Comparison of ENCODE assay signal across 12 cellular contexts in the genomic region with DNA sequence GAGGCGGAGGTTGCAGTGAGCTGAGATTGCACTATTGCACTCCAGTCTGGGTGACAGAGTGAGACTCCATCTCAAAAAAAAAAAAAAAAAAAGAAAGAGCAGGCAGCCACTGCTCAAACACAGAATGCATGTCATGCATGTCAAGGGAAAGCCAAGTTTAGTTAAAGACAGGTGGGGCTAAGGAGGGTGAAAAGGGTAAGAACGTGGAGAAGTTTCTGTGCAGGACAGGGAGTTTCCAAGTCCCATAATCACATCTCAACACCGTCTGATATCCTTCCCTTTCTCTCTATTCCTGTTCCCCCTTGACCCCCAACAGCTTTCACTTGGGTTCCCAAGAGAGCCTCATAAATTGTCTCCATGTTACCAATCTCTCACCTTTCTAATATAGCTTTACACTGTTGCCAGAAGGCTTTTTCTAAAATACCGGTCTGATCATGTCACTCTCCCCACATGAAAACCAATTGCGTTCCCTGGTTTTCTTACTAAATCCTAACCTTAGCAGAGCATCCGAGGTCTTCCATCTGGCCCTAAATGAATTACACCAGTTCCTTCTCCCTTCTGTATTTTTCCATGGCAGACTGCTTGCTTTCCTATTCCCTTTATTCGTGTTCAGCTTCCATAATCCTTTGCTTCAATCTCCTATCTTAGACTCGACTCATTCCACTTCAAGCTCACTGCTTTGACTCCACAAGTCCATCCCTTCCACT. TPM values are rescaled to one million over a fixed set of nuclear protein-coding genes. Genes with fewer than 3 reads are reported as not detected.
DNase-seq lines count a peak whose midpoint lies in the region; ATAC-seq and TF ChIP-seq lines count a peak whose summit lies in the region.
"Had no signal": no experiment of that assay in that cellular context is flagged by ENCODE, and none has a peak within 500 bp of the region (broad histone marks: within the 10 kb centered on the region; RNA-seq: fewer than 3 reads in every experiment).

No MANE protein-coding gene starts in this region.

- H3K18ac ChIP-seq in IMR-90 (ENCODE audit: low read depth, low read length), result peak overlapping the region; percentile 89

- H3K14ac ChIP-seq in IMR-90 (replicated peaks; ENCODE audit: low read depth, low read length), result peak overlapping the region; percentile 91

- DNase-seq in AG04450 (ENCODE audit: low read depth, low spot score), result no peak
- DNase-seq in IMR-90, result no peak
- DNase-seq in mammary epithelial cell, result no peak
- peak; percentile 42 for DNase-seq in osteoblast (ENCODE audit: insufficient read length, low spot score, missing footprints)
- DNase-seq: activated CD4-positive, CD25-positive, alpha-beta regulatory T cell treated with anti-CD3 and anti-CD28 coated beads, Interleukin-2, amount 50 U/mL, for 72 hours; CD8-positive, alpha-beta T cell; NCI-H1417; nephron progenitor cell had no signal

- POLR2A ChIA-PET in AG04450 (lab: Yijun Ruan, JAX), result interaction anchor here (0.7 to 2.1 kb wide), 4 partner anchors 11 to 66 kb away, joined by 3 to 15 read pairs (median 4); no protein-coding TSS in a partner anchor
- POLR2A ChIA-PET in IMR-90 (lab: Charles Lee; ENCODE audit: unreplicated experiment), result no interaction called here

- H3K79me1 ChIP-seq in IMR-90 (ENCODE audit: low read depth in 1 of 2, low read length in 2 of 2), result peaks cover 11 to 35% of the 10 kb centered on the region in 2 experiments

- peak overlapping the region; percentile 95 for H2BK15ac ChIP-seq in IMR-90 (ENCODE audit: low read depth, low read length)

- no peaks in the 10 kb centered on the region for H3K36me3 ChIP-seq in IMR-90 (ENCODE audit: control insufficient read depth, insufficient read depth, low read length)
- H3K36me3 ChIP-seq in mammary epithelial cell (ENCODE audit: insufficient read depth, low read length), result no peaks in the 10 kb centered on the region
- no peaks in the 10 kb centered on the region for H3K36me3 ChIP-seq in osteoblast (ENCODE audit: insufficient read depth, low read length)

- H3K27ac ChIP-seq in AG04450 (ENCODE audit: low read depth, low read length), result peak overlapping the region; percentile 90
- H3K27ac ChIP-seq in IMR-90 (ENCODE audit: insufficient read depth, low read length), result peak overlapping the region; percentile 83
- peak overlapping the region; percentile 99 for H3K27ac ChIP-seq in mammary epithelial cell (ENCODE audit: insufficient read depth, low read depth, low read length)
- peak overlapping the region; percentile 93 for H3K27ac ChIP-seq in osteoblast (ENCODE audit: low read depth, low read length)

- WGBS in IMR-90 (ENCODE audit: extremely low coverage in 2 of 2, insufficient read length in 1 of 2), 2 experiments, result 92% methylated on average over 5 of the region's 8 CpGs; no CpG with 5 or more reads in 1 of the 2 experiments
- WGBS in mammary epithelial cell (ENCODE audit: low coverage, missing lambda C conversion rate), result 39% methylated on average over 7 of the region's 8 CpGs

- H4K8ac ChIP-seq in IMR-90 (ENCODE audit: low read depth in 2 of 2, low read length in 2 of 2), result peak overlapping the region; percentile 65 to 95

- peak overlapping the region; percentile 45; the same call in 1 of the 2 replicates for H4K5ac ChIP-seq in IMR-90 (ENCODE audit: low read depth, low read length)

- H3K4me1 ChIP-seq in IMR-90 (ENCODE audit: control insufficient read depth, insufficient read depth, low read length) (peaks cover 22% of the 10 kb centered on the region), mammary epithelial cell (ENCODE audit: insufficient read depth, low read length) (peaks cover 30% of the 10 kb centered on the region), osteoblast (ENCODE audit: insufficient read depth, low read length) (peaks cover 65% of the 10 kb centered on the region)

- H2AK9ac ChIP-seq in IMR-90 (replicated peaks; ENCODE audit: low read depth, low read length, poor library complexity), result peak overlapping the region; percentile 45

- H3K9me3 ChIP-seq in AG04450 (ENCODE audit: control insufficient read depth, insufficient read depth, low read length) (no peaks in the 10 kb centered on the region), IMR-90 (ENCODE audit: control insufficient read depth, insufficient read depth, low read length) (no peaks in the 10 kb centered on the region), mammary epithelial cell (replicated peaks; ENCODE audit: insufficient read depth, low read length) (no peaks in the 10 kb centered on the region), osteoblast (ENCODE audit: low read depth, low read length) (no peaks in the 10 kb centered on the region)

- intact Hi-C loops in IMR-90 (cut with micrococcal nuclease), result no loop called here
- intact Hi-C loops in mammary epithelial cell (cut with micrococcal nuclease), result no loop called here

- H4K20me1 ChIP-seq in IMR-90 (ENCODE audit: insufficient read depth, low read length) (no peaks in the 10 kb centered on the region; the same call in 1 of the 2 replicates), mammary epithelial cell (ENCODE audit: insufficient read depth, low read length) (no peaks in the 10 kb centered on the region), osteoblast (ENCODE audit: insufficient read depth, low read length) (no peaks in the 10 kb centered on the region)

- H3K23ac ChIP-seq in IMR-90 (ENCODE audit: low read depth, low read length), result peak overlapping the region; percentile 57; the same call in 1 of the 2 replicates

- peak overlapping the region; percentile 97 for H2BK120ac ChIP-seq in IMR-90 (ENCODE audit: low read depth, low read length)

- TF ChIP-seq CTCF in AG04450 (IDR thresholded peaks at IDR 0.05; ENCODE audit: low read depth, low read length) (no peak), IMR-90 (conservative IDR thresholded peaks at IDR 0.05; ENCODE audit: low read depth, low read length) (no peak), mammary epithelial cell (conservative IDR thresholded peaks at IDR 0.05 in 1 of 2, IDR thresholded peaks at IDR 0.05 in 1 of 2; ENCODE audit: extremely low read depth in 1 of 2, insufficient read depth in 1 of 2, low read depth in 1 of 2, low read length in 2 of 2) (no peak), osteoblast (IDR thresholded peaks at IDR 0.05; ENCODE audit: extremely low read depth, low read depth, low read length) (no peak)

- H3K4me2 ChIP-seq in IMR-90 (ENCODE audit: low read depth, low read length) (no peak overlapping the region), mammary epithelial cell (ENCODE audit: insufficient read depth, low read depth, low read length) (peak overlapping the region; percentile 69), osteoblast (ENCODE audit: insufficient read depth, low read length) (peak overlapping the region; percentile 48)

- H4K91ac ChIP-seq in IMR-90 (ENCODE audit: insufficient read depth, low read depth, low read length), result peak overlapping the region; percentile 94

- H3K79me2 ChIP-seq in mammary epithelial cell (ENCODE audit: insufficient read depth, low read length) (no peaks in the 10 kb centered on the region), osteoblast (ENCODE audit: insufficient read depth, low read length) (peaks cover 14% of the 10 kb centered on the region)

- BruUV-seq in IMR-90 (replicated peaks; lab: Mats Ljungman, UMichigan) (no TSS peak), mammary epithelial cell (replicated peaks; lab: Mats Ljungman, UMichigan) (TSS peak; percentile 88)

- TF ChIP-seq RAD21 in IMR-90 (IDR thresholded peaks at IDR 0.05; ENCODE audit: low read length), result no peak

- peak overlapping the region; percentile 21; the same call in 1 of the 2 replicates for H3K9ac ChIP-seq in IMR-90 (ENCODE audit: low read depth, low read length)
- peak overlapping the region; percentile 81 for H3K9ac ChIP-seq in mammary epithelial cell (ENCODE audit: insufficient read depth, low read length)

- H3K4me3 ChIP-seq in AG04450 (ENCODE audit: low read depth, low read length), result no peak overlapping the region
- H3K4me3 ChIP-seq in IMR-90 (ENCODE audit: insufficient read depth, low read depth, low read length), result no peak overlapping the region
- no peak overlapping the region for H3K4me3 ChIP-seq in mammary epithelial cell (replicated peaks in 1 of 3; ENCODE audit: insufficient read depth in 1 of 3, low read depth in 2 of 3, low read length in 3 of 3)
- no peak overlapping the region for H3K4me3 ChIP-seq in osteoblast (ENCODE audit: insufficient read depth, low read length)

- dilution Hi-C loops in IMR-90 (cut with HindIII; ENCODE audit: low sequenced_read_pairs, unreplicated experiment) (no loop called here), mammary epithelial cell (cut with HindIII; ENCODE audit: low sequenced_read_pairs) (no loop called here)

- peak overlapping the region; percentile 73 for H3K56ac ChIP-seq in IMR-90 (ENCODE audit: extremely low read depth, insufficient read depth, low read length)

- CTCF ChIA-PET in AG04450 (lab: Charles Lee), result interaction anchor here (0.6 to 1.3 kb wide), 3 partner anchors 24 to 262 kb away, joined by 3 to 4 read pairs (median 3); no protein-coding TSS in a partner anchor
- CTCF ChIA-PET in IMR-90 (lab: Yijun Ruan, JAX), result interaction anchor here (0.8 kb wide), 1 partner anchor 43 kb away, joined by 3 read pairs; no protein-coding TSS in a partner anchor
- CTCF ChIA-PET in mammary epithelial cell (lab: Charles Lee; ENCODE audit: low non-redundant PET), result interaction anchor here (0.6 kb wide), 1 partner anchor 24 kb away, joined by 4 read pairs; no protein-coding TSS in a partner anchor

- peaks cover 9% of the 10 kb centered on the region for H3K9me1 ChIP-seq in IMR-90 (ENCODE audit: insufficient read depth, low read length)

- in situ Hi-C loops in IMR-90 (cut with MboI; ENCODE audit: low sequenced_read_pairs) (no loop called here), mammary epithelial cell (cut with MboI; ENCODE audit: low sequenced_read_pairs in 2 of 2) (no loop called here)

- H3K4ac ChIP-seq in IMR-90 (ENCODE audit: low read depth, low read length), result peak overlapping the region; percentile 94

- H2BK5ac ChIP-seq in IMR-90 (ENCODE audit: low read depth, low read length, poor library complexity, severe bottlenecking), result peak overlapping the region; percentile 92

- H2AFZ ChIP-seq in IMR-90 (replicated peaks; ENCODE audit: low read length, poor library complexity) (no peak overlapping the region), mammary epithelial cell (ENCODE audit: low read depth, low read length) (peak overlapping the region; percentile 60), osteoblast (ENCODE audit: low read length) (no peak overlapping the region)

- no peak for TF ChIP-seq POLR2A in IMR-90 (IDR thresholded peaks at IDR 0.05; ENCODE audit: low read depth, low read length)

- H2BK20ac ChIP-seq in IMR-90 (ENCODE audit: low read depth, low read length), result peak overlapping the region; percentile 97

- H2AK5ac ChIP-seq in IMR-90 (ENCODE audit: low read depth, low read length), result peak overlapping the region; percentile 91

- H3K27me3 ChIP-seq in AG04450 (ENCODE audit: control insufficient read depth, insufficient read depth, low read length) (no peaks in the 10 kb centered on the region), IMR-90 (ENCODE audit: control insufficient read depth, insufficient read depth, low read length) (no peaks in the 10 kb centered on the region), mammary epithelial cell (ENCODE audit: insufficient read depth, low read length) (no peaks in the 10 kb centered on the region), osteoblast (ENCODE audit: insufficient read depth, low read length) (no peaks in the 10 kb centered on the region)

- no peak for ATAC-seq in IMR-90 (ENCODE audit: low read depth)
- no peak for ATAC-seq in HG03521 (IDR thresholded peaks at IDR 0.05; ENCODE audit: unreplicated experiment)
- ATAC-seq in HG02763 (IDR thresholded peaks at IDR 0.05; ENCODE audit: unreplicated experiment), result no peak
- no peak for ATAC-seq in HG03342 (IDR thresholded peaks at IDR 0.05; ENCODE audit: unreplicated experiment)
- no peak for ATAC-seq in GM19351 (IDR thresholded peaks at IDR 0.05; ENCODE audit: unreplicated experiment)
- ATAC-seq: CD8-positive, alpha-beta T cell had no signal

RNA-seq across cellular contexts. Expression of a gene that starts 37.0 kb away (rescaled TPM):
- polyA plus RNA-seq in AG04450 (2011; rRNA removed) (177 and 218 TPM in 2 replicates), IMR-90 (2012; rRNA removed) (111 and 126 TPM in 2 replicates), mammary epithelial cell (167 TPM)
- polyA minus RNA-seq in AG04450 (2011; rRNA and poly(A)+ RNA removed), result 211 and 251 TPM in 2 replicates
- total RNA-seq in IMR-90 (2012; rRNA removed) (163 and 183 TPM in 2 replicates), mammary epithelial cell (100 to 1,000 TPM; 398 to 425 TPM), osteoblast (433 and 436 TPM in 2 replicates)
- polyA plus RNA-seq in IMR-90 (2012; cell fraction: cytosol; rRNA removed), result 25.4 and 30.9 TPM in 2 replicates
- polyA plus RNA-seq in IMR-90 (2012; cell fraction: nucleus; rRNA removed; ENCODE audit: low replicate concordance), result 79.3 and 765 TPM in 2 replicates
- polyA minus RNA-seq in mammary epithelial cell, result 210 TPM
